Comparison of ENCODE assay signal across 11 cellular contexts in genomic region chr17:38225844-38226495, GRCh38. TPM values are rescaled to one million over a fixed set of nuclear protein-coding genes. Genes with fewer than 3 reads are reported as not detected.
"Had no signal": no experiment of that assay in that cellular context is flagged by ENCODE, and none has a peak within 500 bp of the region (broad histone marks: within the 10 kb centered on the region; RNA-seq: fewer than 3 reads in every experiment).

No MANE protein-coding gene starts in this region.

RNA-seq across cellular contexts. Expression of gene TBC1D3, which starts 33.6 kb away (rescaled TPM):
- total RNA-seq: activated CD4-positive, alpha-beta memory T cell treated with anti-CD3 and anti-CD28 coated beads for 36 hours; activated CD4-positive, alpha-beta memory T cell treated with anti-CD3 and anti-CD28 coated beads, Interleukin-2, amount 10 ng/mL, durations not matched to agents 7 days and 5 days; activated CD4-positive, alpha-beta T cell treated with anti-CD3 and anti-CD28 coated beads for 36 hours; activated CD4-positive, alpha-beta T cell treated with anti-CD3 and anti-CD28 coated beads, Interleukin-2, amount 10 ng/mL, durations not matched to agents 24 days and 14 days; activated CD4-positive, alpha-beta T cell treated with anti-CD3 and anti-CD28 coated beads, Interleukin-2, amount 10 ng/mL, durations not matched to agents 7 days and 5 days; activated CD8-positive, alpha-beta memory T cell treated with anti-CD3 and anti-CD28 coated beads for 36 hours; activated CD8-positive, alpha-beta T cell treated with anti-CD3 and anti-CD28 coated beads for 36 hours; activated CD8-positive, alpha-beta T cell treated with anti-CD3 and anti-CD28 coated beads, Interleukin-2, amount 10 ng/mL, durations not matched to agents 7 days and 5 days; T-helper 1 cell treated with Interleukin-12 subunit alpha and Interleukin-12 subunit beta and Interleukin-4 antibody, amounts not matched to agents 30 ng/mL and 1 ng/mL, for 36 hours; T-helper 2 cell treated with Interferon-gamma antibody and Interleukin-4, amounts not matched to agents 100 ng/mL and 5 ng/mL, for 36 hours; WTC11 had no signal
